ENCODE assay signal across 20 cellular contexts in genomic region chr15:95249524-95249923, GRCh38.
"Had no signal": no experiment of that assay in that cellular context is flagged by ENCODE, and none has a peak within 500 bp of the region (broad histone marks: within the 10 kb centered on the region; RNA-seq: fewer than 3 reads in every experiment).

No MANE protein-coding gene starts in this region.

- H3K4me1 ChIP-seq: adrenal gland had no signal

- H3K36me3 ChIP-seq: adrenal gland had no signal

- ATAC-seq: activated CD4-positive, alpha-beta T cell treated with anti-CD3 and anti-CD28 coated beads for 36 hours; activated T-cell treated with anti-CD3 and anti-CD28 coated beads, Interleukin-2, amount 50 U/mL, for 72 hours had no signal

- H3K4me3 ChIP-seq: adrenal gland had no signal

- H3K27me3 ChIP-seq: adrenal gland had no signal

- H3K27ac ChIP-seq: adrenal gland had no signal

- H3K9me3 ChIP-seq: adrenal gland had no signal

- FAIRE-seq: RCC 7860 had no signal

- DNase-seq: activated B cell treated with CpG ODN at 0.5 μM for 24 hours; activated CD4-positive, alpha-beta memory T cell treated with anti-CD3 and anti-CD28 coated beads, Interleukin-2, amount 10 ng/mL, durations not matched to agents 7 days and 5 days; activated CD4-positive, alpha-beta T cell treated with anti-CD3 and anti-CD28 coated beads for 36 hours; activated CD4-positive, alpha-beta T cell treated with anti-CD3 and anti-CD28 coated beads, Interleukin-2, amount 50 U/mL, for 1 hour; activated gamma-delta T cell treated with Interleukin-2 at 50 U/mL for 16 hours; activated naive CD4-positive, alpha-beta T cell treated with anti-CD3 and anti-CD28 coated beads, Interleukin-2, amount 10 ng/mL, durations not matched to agents 7 days and 5 days; activated naive CD8-positive, alpha-beta T cell treated with anti-CD3 and anti-CD28 coated beads for 36 hours; activated T-cell treated with anti-CD3 and anti-CD28 coated beads, Interleukin-2, amount 50 U/mL, for 72 hours; adrenal gland; anterior cingulate cortex; Karpas-422; MM.1S; NCI-H1105; NCI-H1436 treated with DMSO at 0.1 percent for 48 hours; NCI-H187; NCI-H2081; NCI-H510A treated with DMSO at 0.1 percent for 48 hours; NCI-H69; SHP77 had no signal
